In genomic region chr1:179310271-179310670, GRCh38 we compare ENCODE assay signal across 17 cellular contexts. TPM values are rescaled to one million over a fixed set of nuclear protein-coding genes. Genes with fewer than 3 reads are reported as not detected.
DNase-seq lines count a peak whose midpoint lies in the region; ATAC-seq, FAIRE-seq and TF ChIP-seq lines count a peak whose summit lies in the region.
"Had no signal": no experiment of that assay in that cellular context is flagged by ENCODE, and none has a peak within 500 bp of the region (broad histone marks: within the 10 kb centered on the region; RNA-seq: fewer than 3 reads in every experiment).

No MANE protein-coding gene starts in this region.

- ATAC-seq in A549: no peak

- WGBS in A549 (ENCODE audit: missing lambda C conversion rate): 75% methylated on average over 2 of the region's 2 CpGs

- CTCF ChIA-PET in A549 (lab: Yijun Ruan, JAX): no interaction called here
- CTCF ChIA-PET in OCI-LY7 (lab: Charles Lee; ENCODE audit: unreplicated experiment): no interaction called here

- H3K79me2 ChIP-seq in OCI-LY7 (ENCODE audit: insufficient read depth, low read depth, low read length): peaks cover 5% of the 10 kb centered on the region

- peak overlapping the region; percentile 74 for H3K9ac ChIP-seq in adipocyte (ENCODE audit: low read length)
- H3K9ac ChIP-seq: BLaER1 treated with 17β-estradiol and CSF1 and Interleukin-3, amounts not matched to agents 10 nM and 100 nM had no signal

- TF ChIP-seq EP300 in A549 (IDR thresholded peaks at IDR 0.05): no peak

- TF ChIP-seq POLR2A in A549 (IDR thresholded peaks at IDR 0.05; ENCODE audit: low read length) (no peak), erythroblast (IDR thresholded peaks at IDR 0.05; ENCODE audit: low read length) (no peak)

- peak overlapping the region; percentile 28 to 46; a peak in 2 of 6 replicates for H3K27ac ChIP-seq in A549
- H3K27ac ChIP-seq in OCI-LY7 (ENCODE audit: low read depth, low read length, poor library complexity, severe bottlenecking): no peak overlapping the region
- H3K27ac ChIP-seq: ovary had no signal

- no peaks in the 10 kb centered on the region for H3K27me3 ChIP-seq in adipocyte (replicated peaks; ENCODE audit: control insufficient read depth, insufficient read depth, low read length)
- H3K27me3 ChIP-seq: BLaER1 treated with 17β-estradiol and CSF1 and Interleukin-3, amounts not matched to agents 10 nM and 100 nM; ovary; vagina had no signal

- no peak for FAIRE-seq in A549 (lab: Jason Lieb, UNC)
- no peak for FAIRE-seq in frontal cortex (lab: Jason Lieb, UNC)

- H4K20me1 ChIP-seq in OCI-LY7 (ENCODE audit: insufficient read depth, low read length): no peaks in the 10 kb centered on the region

- intact Hi-C loops in OCI-LY7 (cut with micrococcal nuclease; ENCODE audit: unreplicated experiment): no loop called here

- POLR2A ChIA-PET in A549 (lab: Yijun Ruan, JAX) (interaction anchor here (0.7 kb wide), 1 partner anchor 17 kb away, joined by 4 read pairs; the partner anchor contains the start of gene SOAT1), OCI-LY7 (lab: Charles Lee) (no interaction called here)

- no TSS peak for BruUV-seq in OCI-LY7 (replicated peaks; lab: Mats Ljungman, UMichigan)

- no peak overlapping the region for H2AFZ ChIP-seq in OCI-LY7 (ENCODE audit: low read length)

- TF ChIP-seq CTCF in A549 (IDR thresholded peaks at IDR 0.05) (no peak), OCI-LY7 (conservative IDR thresholded peaks at IDR 0.05; ENCODE audit: low read length) (no peak)

- H3K4me2 ChIP-seq in A549 (peak overlapping the region; percentile 32), OCI-LY7 (ENCODE audit: low read length) (no peak overlapping the region)

- no peak for TF ChIP-seq RAD21 in A549 (conservative IDR thresholded peaks at IDR 0.05 in 1 of 2, IDR thresholded peaks at IDR 0.05 in 1 of 2)

- H3K9me3 ChIP-seq in A549 (no peaks in the 10 kb centered on the region), adipocyte (ENCODE audit: control insufficient read depth, low read length) (no peaks in the 10 kb centered on the region), OCI-LY7 (ENCODE audit: low read length) (no peaks in the 10 kb centered on the region)
- H3K9me3 ChIP-seq: BLaER1 treated with 17β-estradiol and CSF1 and Interleukin-3, amounts not matched to agents 10 nM and 100 nM; ovary; vagina had no signal

- H3K4me1 ChIP-seq in A549 (peaks cover 20% of the 10 kb centered on the region; the same call in 2 of the 3 replicates), adipocyte (ENCODE audit: control insufficient read depth, insufficient read depth, low read length) (peaks cover 42% of the 10 kb centered on the region), OCI-LY7 (ENCODE audit: insufficient read depth, low read length, poor library complexity, severe bottlenecking) (no peaks in the 10 kb centered on the region)
- H3K4me1 ChIP-seq: vagina had no signal

- DNase-seq in A549 (ENCODE audit: low read depth in 1 of 2, low spot score in 1 of 2): no peak
- peak; percentile 30 for DNase-seq in GM03348 (ENCODE audit: low spot score)
- DNase-seq in adipocyte (ENCODE audit: low read depth): peak; percentile 23
- DNase-seq in glomerular visceral epithelial cell (ENCODE audit: extremely low spot score): peak; percentile 42
- DNase-seq in OCI-LY7 (ENCODE audit: low spot score): no peak
- DNase-seq in NCI-H82 (lab: John Stamatoyannopoulos, UW): no peak
- no peak for DNase-seq in erythroblast (lab: John Stamatoyannopoulos, UW)
- no peak for DNase-seq in frontal cortex (ENCODE audit: low spot score in 2 of 2)
- DNase-seq: amygdala; effector memory CD4-positive, alpha-beta T cell; NCI-H1048; NCI-H526; ovary had no signal

- H3K36me3 ChIP-seq in adipocyte (ENCODE audit: control insufficient read depth, insufficient read depth, low read length, severe bottlenecking): peaks cover 48% of the 10 kb centered on the region
- peaks cover 55% of the 10 kb centered on the region for H3K36me3 ChIP-seq in OCI-LY7 (ENCODE audit: insufficient read depth, low read length)
- H3K36me3 ChIP-seq: ovary, vagina had no signal

- H3K4me3 ChIP-seq in A549: no peak overlapping the region
- peak overlapping the region; percentile 52 for H3K4me3 ChIP-seq in adipocyte (ENCODE audit: low read length)
- no peak overlapping the region for H3K4me3 ChIP-seq in OCI-LY7 (ENCODE audit: low read depth, low read length, poor library complexity, severe bottlenecking)
- H3K4me3 ChIP-seq: BLaER1 treated with 17β-estradiol and CSF1 and Interleukin-3, amounts not matched to agents 10 nM and 100 nM; ovary; vagina had no signal

- H3K9me2 ChIP-seq in OCI-LY7 (ENCODE audit: insufficient read depth, low read length): no peaks in the 10 kb centered on the region

TF ChIP-seq in A549, 52 proteins besides CTCF, POLR2A, EP300 and RAD21:
- TF ChIP-seq KDM1A (IDR thresholded peaks at IDR 0.05; ENCODE audit: low read depth) (no peak), ZC3H11A (IDR thresholded peaks at IDR 0.05) (no peak), POLR2AphosphoS2 (conservative IDR thresholded peaks at IDR 0.05; ENCODE audit: low read length) (no peak), PHF8 (IDR thresholded peaks at IDR 0.05; ENCODE audit: borderline replicate concordance, low read depth) (no peak), BHLHE40 (IDR thresholded peaks at IDR 0.05; ENCODE audit: low read depth, low read length) (no peak)
- TF ChIP-seq, protein P1, sequence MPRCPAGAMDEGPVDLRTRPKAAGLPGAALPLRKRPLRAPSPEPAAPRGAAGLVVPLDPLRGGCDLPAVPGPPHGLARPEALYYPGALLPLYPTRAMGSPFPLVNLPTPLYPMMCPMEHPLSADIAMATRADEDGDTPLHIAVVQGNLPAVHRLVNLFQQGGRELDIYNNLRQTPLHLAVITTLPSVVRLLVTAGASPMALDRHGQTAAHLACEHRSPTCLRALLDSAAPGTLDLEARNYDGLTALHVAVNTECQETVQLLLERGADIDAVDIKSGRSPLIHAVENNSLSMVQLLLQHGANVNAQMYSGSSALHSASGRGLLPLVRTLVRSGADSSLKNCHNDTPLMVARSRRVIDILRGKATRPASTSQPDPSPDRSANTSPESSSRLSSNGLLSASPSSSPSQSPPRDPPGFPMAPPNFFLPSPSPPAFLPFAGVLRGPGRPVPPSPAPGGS (IDR thresholded peaks at IDR 0.05): no peak
- TF ChIP-seq, protein P2, sequence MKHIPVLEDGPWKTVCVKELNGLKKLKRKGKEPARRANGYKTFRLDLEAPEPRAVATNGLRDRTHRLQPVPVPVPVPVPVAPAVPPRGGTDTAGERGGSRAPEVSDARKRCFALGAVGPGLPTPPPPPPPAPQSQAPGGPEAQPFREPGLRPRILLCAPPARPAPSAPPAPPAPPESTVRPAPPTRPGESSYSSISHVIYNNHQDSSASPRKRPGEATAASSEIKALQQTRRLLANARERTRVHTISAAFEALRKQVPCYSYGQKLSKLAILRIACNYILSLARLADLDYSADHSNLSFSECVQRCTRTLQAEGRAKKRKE (CRISPR knock-in tag; IDR thresholded peaks at IDR 0.05; ENCODE audit: low read depth): no peak
TF ChIP-seq in A549: peak in this region for 0.

RNA-seq across cellular contexts. Expression of gene SOAT1, which starts 16.7 kb away (rescaled TPM):
- polyA plus RNA-seq in A549 (2011; rRNA removed) (50.3 and 62.1 TPM in 2 replicates), A549 (2017; fragmentation: RNase III; extraction: RNeasy Plus Mini Kit Qiagen cat#74134 plus additional on column Dnase treatment) (15.6 to 19.0 TPM (median 18.2 TPM) in 3 replicates)
- 6.7 and 10.1 TPM in 2 replicates for polyA plus RNA-seq in A549 (2012; cell fraction: cytosol; rRNA removed)
- 6.1 and 10.1 TPM in 2 replicates for polyA plus RNA-seq in A549 (2012; cell fraction: nucleus; rRNA removed)
- polyA minus RNA-seq in A549 (2011; rRNA and poly(A)+ RNA removed): 30.6 and 33.5 TPM in 2 replicates
- total RNA-seq in OCI-LY7 (2014; rRNA removed; shearing (Covaris generic)): 8.7 and 11.1 TPM in 2 replicates
- total RNA-seq in OCI-LY7 (2022) (29.6 and 34.0 TPM in 2 replicates), frontal cortex (15.9 TPM)

RNA-seq across cellular contexts. Expression of gene AXDND1, which starts 55.5 kb away (rescaled TPM):
- polyA plus RNA-seq in A549 (2011; rRNA removed) (0.56 and 0.71 TPM in 2 replicates), A549 (2017; fragmentation: RNase III; extraction: RNeasy Plus Mini Kit Qiagen cat#74134 plus additional on column Dnase treatment) (0.22 to 0.34 TPM (median 0.30 TPM) in 3 replicates)
- 0.16 and 0.24 TPM in 2 replicates for polyA plus RNA-seq in A549 (2012; cell fraction: cytosol; rRNA removed)
- 0.21 TPM in 1 of 2 replicates, not detected in the other for polyA plus RNA-seq in A549 (2012; cell fraction: nucleus; rRNA removed)
- 0.39 and 0.70 TPM in 2 replicates for polyA minus RNA-seq in A549 (2011; rRNA and poly(A)+ RNA removed)
- total RNA-seq in OCI-LY7 (2014; rRNA removed; shearing (Covaris generic)): 0.16 and 0.23 TPM in 2 replicates
- total RNA-seq in OCI-LY7 (2022) (0.85 and 1.8 TPM in 2 replicates), frontal cortex (0.41 TPM)
- total RNA-seq: H4, lung microvascular endothelial cell, vagina had no signal

Comparison
In these comparisons a context has a peak if more than half of its experiments do, and no peak if none do; other contexts are left out.
1. DNase-seq: peak in GM03348 (single experiment), adipocyte (single experiment) and glomerular visceral epithelial cell (single experiment); none in A549 (0 of 2), OCI-LY7 (single experiment), NCI-H82 (single experiment), erythroblast (0 of 2) and frontal cortex (0 of 2).